Comparison of ENCODE assay signal across 9 cellular contexts in the genomic region with DNA sequence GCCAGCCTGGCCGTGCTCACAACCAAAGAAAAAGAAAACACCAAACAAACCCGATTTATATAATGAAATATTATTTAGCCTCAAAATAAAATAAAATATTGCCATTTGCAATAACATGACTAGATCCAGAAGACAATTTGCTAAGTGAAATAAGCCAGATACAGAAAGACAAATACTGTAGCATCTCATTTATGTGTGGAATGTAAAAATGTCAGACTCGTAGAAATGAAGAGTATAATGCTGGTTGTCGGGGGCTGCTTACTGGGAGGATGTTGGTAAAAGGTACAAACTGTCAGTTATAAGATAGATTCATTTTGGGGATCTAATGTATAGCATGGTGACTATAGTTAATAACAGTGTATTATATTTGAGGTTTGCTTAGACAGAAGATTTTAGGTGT.
"Had no signal": no experiment of that assay in that cellular context is flagged by ENCODE, and none has a peak within 500 bp of the region (broad histone marks: within the 10 kb centered on the region; RNA-seq: fewer than 3 reads in every experiment).

No MANE protein-coding gene starts in this region.

- H3K9ac ChIP-seq: GM23248 had no signal

- H2AFZ ChIP-seq: GM23248, GM23338 had no signal

- H3K4me3 Mint-ChIP-seq: GM23338, H9, HFFc6 had no signal

- H3K9me3 ChIP-seq: HAP-1 had no signal

- H3K4me3 ChIP-seq: GM23248, GM23338, HAP-1 had no signal

- H3K27ac Mint-ChIP-seq: GM23338, H9, HFFc6 had no signal

- H3K36me3 ChIP-seq: HAP-1 had no signal

- DNase-seq: GM23248, GOT3, H7, H9, HCEC 1CT, HFFc6 had no signal

- ATAC-seq: GM23338, HCT116 had no signal

- H3K27ac ChIP-seq: GM23248 had no signal

- H3K4me1 ChIP-seq: HAP-1 had no signal

- H3K4me2 ChIP-seq: GM23338 had no signal
